ENCODE assay signal across 10 cellular contexts in genomic region chr6:16413399-16413798, GRCh38.
DNase-seq lines count a peak whose midpoint lies in the region; ATAC-seq, FAIRE-seq and TF ChIP-seq lines count a peak whose summit lies in the region.
"Had no signal": no experiment of that assay in that cellular context is flagged by ENCODE, and none has a peak within 500 bp of the region (broad histone marks: within the 10 kb centered on the region; RNA-seq: fewer than 3 reads in every experiment).

No MANE protein-coding gene starts in this region.

- H3F3A ChIP-seq in GM23248 (ENCODE audit: insufficient read depth) = peaks cover 29% of the 10 kb centered on the region

- no peak for TF ChIP-seq CTCF in activated B cell treated with CpG ODN at 0.5 μM for 24 hours (IDR thresholded peaks at IDR 0.05)
- no peak for TF ChIP-seq CTCF in MCF 10A (IDR thresholded peaks at IDR 0.05; ENCODE audit: unreplicated experiment)
- TF ChIP-seq CTCF in kidney (IDR thresholded peaks at IDR 0.05; ENCODE audit: borderline replicate concordance, extremely low read depth, insufficient read depth) = no peak

- no TSS peak for BruUV-seq in MCF 10A (replicated peaks; lab: Mats Ljungman, UMichigan)

- intact Hi-C loops in activated B cell treated with CpG ODN at 0.5 μM for 24 hours (cut with micrococcal nuclease) (no loop called here), MCF 10A (cut with micrococcal nuclease) (no loop called here), kidney (cut with DNase I) (no loop called here)

- no peak for DNase-seq in GM12892 (ENCODE audit: insufficient read length)
- no peak for DNase-seq in GM23248
- DNase-seq in activated B cell treated with CpG ODN at 0.5 μM for 24 hours = no peak
- peak; percentile 31 for DNase-seq in hepatic stellate cell (ENCODE audit: low spot score)
- DNase-seq in ureter (ENCODE audit: low spot score) = no peak
- no peak for DNase-seq in MCF 10A (ENCODE audit: unreplicated experiment)
- no peak for DNase-seq in kidney

- no peaks in the 10 kb centered on the region for H4K20me1 ChIP-seq in GM23248 (ENCODE audit: insufficient read depth)

- H3K36me3 Mint-ChIP-seq in activated B cell treated with CpG ODN at 0.5 μM for 24 hours (ENCODE audit: low read depth) (no peaks in the 10 kb centered on the region), MCF 10A (ENCODE audit: insufficient read depth, unreplicated experiment) (no peaks in the 10 kb centered on the region)

- no peaks in the 10 kb centered on the region for H3K27me3 ChIP-seq in GM23248 (replicated peaks; ENCODE audit: insufficient read depth)

- H3K27ac ChIP-seq in GM23248 (no peak overlapping the region), kidney (ENCODE audit: low read depth in 2 of 2, low read length in 2 of 2) (no peak overlapping the region)
- H3K27ac ChIP-seq: RWPE1 had no signal

- H3K9me3 Mint-ChIP-seq in activated B cell treated with CpG ODN at 0.5 μM for 24 hours = no peaks in the 10 kb centered on the region
- H3K9me3 Mint-ChIP-seq in MCF 10A (ENCODE audit: unreplicated experiment) = no peaks in the 10 kb centered on the region

- no peaks in the 10 kb centered on the region for H3K79me2 ChIP-seq in GM23248 (ENCODE audit: insufficient read depth)

- in situ Hi-C loops in GM23248 (cut with MboI) = no loop called here

- H3K27ac Mint-ChIP-seq in activated B cell treated with CpG ODN at 0.5 μM for 24 hours (peak overlapping the region; percentile 56), MCF 10A (ENCODE audit: low read depth, unreplicated experiment) (no peak overlapping the region)

- ATAC-seq in activated B cell treated with CpG ODN at 0.5 μM for 24 hours (ENCODE audit: low read depth) = peak; percentile 51
- no peak for ATAC-seq in GM21528 (IDR thresholded peaks at IDR 0.05; ENCODE audit: low FRiP score, unreplicated experiment)
- ATAC-seq: HCT116 had no signal

- H3K9me3 ChIP-seq in GM23248 (ENCODE audit: low read depth) (no peaks in the 10 kb centered on the region), kidney (ENCODE audit: control insufficient read depth in 1 of 2, low read length in 2 of 2) (no peaks in the 10 kb centered on the region)

- FAIRE-seq in GM12892 (lab: Jason Lieb, UNC) = peak; percentile 54
- no peak for FAIRE-seq in kidney (lab: Jason Lieb, UNC)

- 71 to 81% methylated on average over 4 of the region's 4 CpGs for WGBS in GM23248 (ENCODE audit: low coverage in 1 of 2, low lambda C conversion rate in 2 of 2, missing lambda C conversion rate in 2 of 2), 2 experiments

- CTCF ChIA-PET in activated B cell treated with CpG ODN at 0.5 μM for 24 hours (lab: Charles Lee) = interaction anchor here (1.2 to 2.1 kb wide), 4 partner anchors 11 to 357 kb away, joined by 3 to 11 read pairs (median 4); no protein-coding TSS in a partner anchor
- CTCF ChIA-PET in MCF 10A (lab: Yijun Ruan, JAX) = interaction anchor here (0.6 to 1.4 kb wide), 2 partner anchors 10 to 16 kb away, joined by 3 to 4 read pairs; no protein-coding TSS in a partner anchor

- H3K9ac ChIP-seq in GM23248 = peak overlapping the region; percentile 27
- no peak overlapping the region for H3K9ac ChIP-seq in kidney (ENCODE audit: low read length in 2 of 2)

- H3K4me1 ChIP-seq in GM23248 (ENCODE audit: insufficient read depth) = peaks cover 25% of the 10 kb centered on the region
- H3K4me1 ChIP-seq in kidney (ENCODE audit: control insufficient read depth in 1 of 2, insufficient read depth in 1 of 2, low read depth in 1 of 2, low read length in 2 of 2) = no peaks in the 10 kb centered on the region

- H3K4me2 ChIP-seq in GM23248 (ENCODE audit: unreplicated experiment) = peak overlapping the region; percentile 32

- H3K4me1 Mint-ChIP-seq in activated B cell treated with CpG ODN at 0.5 μM for 24 hours (peaks cover 43% of the 10 kb centered on the region), MCF 10A (ENCODE audit: insufficient read depth, unreplicated experiment) (no peaks in the 10 kb centered on the region)

- H3K9me2 ChIP-seq in GM23248 (ENCODE audit: insufficient read depth) = no peaks in the 10 kb centered on the region

- H3K27me3 Mint-ChIP-seq in activated B cell treated with CpG ODN at 0.5 μM for 24 hours (no peaks in the 10 kb centered on the region), MCF 10A (ENCODE audit: insufficient read depth, unreplicated experiment) (no peaks in the 10 kb centered on the region)

- H3K4me3 ChIP-seq in GM23248 = peak overlapping the region; percentile 24; the same call in 1 of the 2 replicates
- H3K4me3 ChIP-seq in kidney (ENCODE audit: low read length in 2 of 2) = no peak overlapping the region

- H3K4me3 Mint-ChIP-seq in activated B cell treated with CpG ODN at 0.5 μM for 24 hours (peak overlapping the region; percentile 69), MCF 10A (ENCODE audit: unreplicated experiment) (no peak overlapping the region)

- POLR2A ChIA-PET in activated B cell treated with CpG ODN at 0.5 μM for 24 hours (lab: Charles Lee) (interaction anchor here (0.7 to 2.2 kb wide), 7 partner anchors 8 to 348 kb away, joined by 3 to 20 read pairs (median 3); partner anchors contain the start of gene ATXN1), MCF 10A (lab: Yijun Ruan, JAX) (no interaction called here)

- H3K36me3 ChIP-seq in GM23248 (ENCODE audit: low read depth) = no peaks in the 10 kb centered on the region
- no peaks in the 10 kb centered on the region for H3K36me3 ChIP-seq in kidney (ENCODE audit: control insufficient read depth in 1 of 2, insufficient read depth in 2 of 2, low read length in 2 of 2)

- TF ChIP-seq POLR2A in GM12892 (IDR thresholded peaks at IDR 0.05; ENCODE audit: low read depth, low read length) = no peak; the same call in 1 of the 2 replicates

- no peak overlapping the region for H2AFZ ChIP-seq in GM23248
